In the genomic region with DNA sequence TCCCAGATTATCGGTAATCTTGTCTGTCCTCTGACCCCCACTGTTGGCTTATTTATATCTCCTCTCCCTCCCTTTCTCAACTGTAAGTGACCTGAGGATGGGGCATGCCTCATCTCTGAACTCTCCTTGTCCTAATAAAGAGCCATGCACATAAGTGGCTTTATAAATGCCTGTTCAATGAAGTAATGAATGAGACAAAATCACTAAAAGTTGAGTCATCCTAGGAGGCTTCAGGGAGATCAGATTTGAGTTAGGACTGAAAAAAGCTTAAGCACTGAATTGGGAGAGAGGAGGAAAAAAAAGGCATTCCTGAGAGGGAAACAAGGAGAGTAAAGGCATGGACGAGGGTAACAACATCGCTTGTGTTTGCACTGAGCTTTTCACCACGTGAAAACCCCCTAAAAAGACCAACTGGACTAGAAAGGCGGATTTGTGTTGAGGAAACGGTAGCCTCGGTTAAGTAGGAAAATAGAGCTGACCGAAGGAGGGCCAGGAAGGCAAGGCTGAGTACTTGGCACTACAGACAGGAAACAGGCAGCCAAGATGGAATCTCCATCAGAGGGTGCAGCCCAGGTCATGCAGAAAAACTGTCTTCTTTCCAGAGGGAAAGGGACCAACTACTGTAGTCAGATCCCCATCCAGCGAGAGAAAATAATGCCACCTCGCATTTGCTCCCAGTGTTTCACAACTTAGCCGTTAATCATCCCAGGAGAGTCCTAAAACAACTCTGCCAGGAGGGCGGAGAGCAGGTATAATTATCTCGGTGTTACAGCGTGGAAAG, we compare ENCODE assay signal across 8 cellular contexts.
DNase-seq lines count a peak whose midpoint lies in the region; ATAC-seq and TF ChIP-seq lines count a peak whose summit lies in the region.

No MANE protein-coding gene starts in this region.

- peaks cover 42% of the 10 kb centered on the region for H3K4me1 ChIP-seq in suprapubic skin

- 39% methylated on average over 14 of the region's 14 CpGs for WGBS in suprapubic skin

- H3K36me3 ChIP-seq in kidney epithelial cell (ENCODE audit: control insufficient read depth, insufficient read depth, low read length): peaks cover 1% of the 10 kb centered on the region
- no peaks in the 10 kb centered on the region for H3K36me3 ChIP-seq in suprapubic skin

- TF ChIP-seq CTCF in astrocyte of the spinal cord (IDR thresholded peaks at IDR 0.05; ENCODE audit: low read depth, low read length) (no peak), kidney epithelial cell (IDR thresholded peaks at IDR 0.05; ENCODE audit: insufficient read depth, low read length, poor library complexity, severe bottlenecking) (no peak), suprapubic skin (IDR thresholded peaks at IDR 0.05) (no peak)

- no peak for TF ChIP-seq EP300 in suprapubic skin (IDR thresholded peaks at IDR 0.05)

- in situ Hi-C loops in astrocyte of the spinal cord (cut with HindIII; ENCODE audit: low sequenced_read_pairs): no loop called here

- H3K4me3 ChIP-seq in astrocyte of the spinal cord (ENCODE audit: low read depth, low read length): no peak overlapping the region
- H3K4me3 ChIP-seq in kidney epithelial cell (ENCODE audit: low read depth, low read length): no peak overlapping the region
- H3K4me3 ChIP-seq in suprapubic skin: no peak overlapping the region

- DNase-seq in HT1080 (ENCODE audit: low read depth): peak; percentile 93
- peak; percentile 95 for DNase-seq in astrocyte of the spinal cord (ENCODE audit: low read depth, low spot score)
- peak; percentile 95 for DNase-seq in kidney epithelial cell (ENCODE audit: low read depth)
- no peak for DNase-seq in suprapubic skin (ENCODE audit: low spot score in 2 of 2)
- DNase-seq in activated CD4-positive, CD25-positive, alpha-beta regulatory T cell (lab: John Stamatoyannopoulos, UW): no peak
- no peak for DNase-seq in GM19240 (ENCODE audit: insufficient read length, low spot score)
- no peak for DNase-seq in NK-92 treated with Interleukin-12 subunit alpha and Interleukin-12 subunit beta, amount 100 ng/mL, for 24 hours (lab: John Stamatoyannopoulos, UW)

- no peaks in the 10 kb centered on the region for H3K27me3 ChIP-seq in kidney epithelial cell (ENCODE audit: control insufficient read depth, insufficient read depth, low read length)
- H3K27me3 ChIP-seq in suprapubic skin: no peaks in the 10 kb centered on the region

- ATAC-seq in HG02763 (IDR thresholded peaks at IDR 0.05; ENCODE audit: unreplicated experiment): no peak

- H3K9me3 ChIP-seq in suprapubic skin: no peaks in the 10 kb centered on the region

- peak overlapping the region; percentile 84 for H3K27ac ChIP-seq in suprapubic skin

- TF ChIP-seq POLR2A in suprapubic skin (IDR thresholded peaks at IDR 0.05): no peak

Comparison
In these comparisons a context has a peak if more than half of its experiments do, and no peak if none do; other contexts are left out.
1. DNase-seq: peak in HT1080 (single experiment), astrocyte of the spinal cord (single experiment) and kidney epithelial cell (single experiment); none in suprapubic skin (0 of 2), activated CD4-positive, CD25-positive, alpha-beta regulatory T cell (0 of 4), GM19240 (single experiment) and NK-92 treated with Interleukin-12 subunit alpha and Interleukin-12 subunit beta, amount 100 ng/mL, for 24 hours (single experiment).